Comparison of ENCODE assay signal across 1 cellular context in the genomic region with DNA sequence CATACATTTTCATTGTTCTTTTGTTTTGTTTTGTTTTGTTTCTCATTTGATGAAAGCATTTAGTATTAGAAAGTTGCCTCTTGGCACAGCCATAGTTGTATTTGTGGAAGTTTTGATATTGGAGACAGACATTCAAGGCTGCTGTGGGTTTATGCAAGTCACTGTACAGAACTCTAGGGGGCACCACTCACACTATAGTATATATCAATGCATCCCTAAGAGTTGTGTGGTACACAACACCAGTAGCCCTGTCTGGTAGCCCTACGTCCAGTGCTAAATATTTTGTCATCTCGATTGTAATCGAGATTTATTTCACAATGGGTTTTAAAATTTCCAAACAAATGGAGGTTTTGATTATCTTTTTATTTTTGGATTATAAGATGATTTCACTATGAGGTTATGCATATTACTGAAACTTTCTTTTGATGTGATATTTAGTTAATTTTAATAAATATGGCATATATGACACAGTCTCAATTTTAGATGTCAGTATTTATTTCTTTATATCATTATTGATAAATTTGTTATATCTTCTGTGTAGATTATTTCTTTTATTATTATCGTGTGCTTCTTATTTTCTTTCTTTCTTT.
TF ChIP-seq lines count a peak whose summit lies in the region.

No MANE protein-coding gene starts in this region.

TF ChIP-seq in H1, 55 proteins besides CTCF, POLR2A, EP300 and RAD21 (continued from another document):
- TF ChIP-seq RFX5 (IDR thresholded peaks at IDR 0.05; ENCODE audit: borderline replicate concordance, low read depth, low read length) = no peak
- no peak for TF ChIP-seq TAF7 (optimal IDR thresholded peaks at IDR 0.05; ENCODE audit: borderline replicate concordance, low read depth, low read length)
- no peak for TF ChIP-seq TEAD4 (IDR thresholded peaks at IDR 0.05; ENCODE audit: low read depth, low read length)
- TF ChIP-seq CBX5 (IDR thresholded peaks at IDR 0.05; ENCODE audit: low read depth, low read length) = no peak
- no peak for TF ChIP-seq BACH1 (IDR thresholded peaks at IDR 0.05; ENCODE audit: low read length)
- TF ChIP-seq CEBPB (IDR thresholded peaks at IDR 0.05; ENCODE audit: low read depth, low read length) = no peak
- TF ChIP-seq BRCA1 (IDR thresholded peaks at IDR 0.05; ENCODE audit: low read depth, low read length) = no peak
- TF ChIP-seq NANOG (IDR thresholded peaks at IDR 0.05; ENCODE audit: insufficient read depth, low read depth, low read length, poor library complexity, severe bottlenecking) = no peak
